Comparison of ENCODE assay signal across 8 cellular contexts in genomic region chr3:88150371-88150770, GRCh38. TPM values are rescaled to one million over a fixed set of nuclear protein-coding genes. Genes with fewer than 3 reads are reported as not detected.
DNase-seq lines count a peak whose midpoint lies in the region; ATAC-seq and TF ChIP-seq lines count a peak whose summit lies in the region.

No MANE protein-coding gene starts in this region.

- peak overlapping the region; percentile 91 for H3K9ac ChIP-seq in mucosa of stomach (ENCODE audit: low read length)

- ATAC-seq in heart right ventricle (peak in 2 of 8 donors; percentile 3 to 22), left ventricle myocardium superior (no peak), HG02970 (IDR thresholded peaks at IDR 0.05; ENCODE audit: low FRiP score, unreplicated experiment) (peak; percentile 22)

- H3K4me1 ChIP-seq in heart right ventricle (peaks cover 0 to 44% (median 24%) of the 10 kb centered on the region in 9 donors), mucosa of stomach (ENCODE audit: control insufficient read depth, insufficient read depth, low read length) (peaks cover 12% of the 10 kb centered on the region)

- H3K27me3 ChIP-seq in heart right ventricle (no peaks in the 10 kb centered on the region), mucosa of stomach (ENCODE audit: control insufficient read depth, insufficient read depth, low read length) (no peaks in the 10 kb centered on the region)

- H3K27ac ChIP-seq in heart right ventricle (peak overlapping the region; percentile 52 to 96 (median 93)), coronary artery (peak overlapping the region; percentile 93 to 96)

- 0 to 1% methylated on average over 8 of the region's 8 CpGs for WGBS in heart right ventricle, 2 donors

- H3K9me3 ChIP-seq in heart right ventricle (no peaks in the 10 kb centered on the region), mucosa of stomach (ENCODE audit: control insufficient read depth, low read length) (no peaks in the 10 kb centered on the region)

- DNase-seq in heart right ventricle: no peak
- no peak for DNase-seq in left ventricle myocardium superior
- peak; percentile 47 for DNase-seq in RPMI8226
- no peak for DNase-seq in coronary artery (ENCODE audit: low spot score)
- DNase-seq in T-helper 9 cell: no peak
- DNase-seq in foreskin melanocyte: no peak

- H3K36me3 ChIP-seq in heart right ventricle (peaks cover 0 to 25% (median 19%) of the 10 kb centered on the region in 9 donors), mucosa of stomach (ENCODE audit: control insufficient read depth, insufficient read depth, low read length) (no peaks in the 10 kb centered on the region)

- H3K4me3 ChIP-seq in heart right ventricle: peak overlapping the region; percentile 64 to 89 (median 82)
- H3K4me3 ChIP-seq in coronary artery: peak overlapping the region; percentile 87
- peak overlapping the region; percentile 94 for H3K4me3 ChIP-seq in mucosa of stomach (ENCODE audit: low read length)

- intact Hi-C loops in heart right ventricle (cut with DNase I): loop anchor here in 1 of 10 donors (5.0 kb wide), 1 partner anchor 93 kb away; the partner anchor contains the start of genes CGGBP1 and ZNF654
- intact Hi-C loops in left ventricle myocardium superior (cut with micrococcal nuclease): no loop called here

- TF ChIP-seq CTCF in heart right ventricle (IDR thresholded peaks at IDR 0.05) (no peak), coronary artery (IDR thresholded peaks at IDR 0.05) (no peak)

RNA-seq across cellular contexts. Expression of gene C3orf38, which starts 0.6 kb away (rescaled TPM):
- 10 to 100 TPM; 10.6 to 18.2 (median 13.5) TPM for total RNA-seq in heart right ventricle
- 1 to 10 TPM; 4.5 to 4.8 TPM for polyA plus RNA-seq in heart right ventricle
- total RNA-seq in left ventricle myocardium superior: 11.4 TPM
